9 cellular contexts compared by ENCODE assay signal in the genomic region with DNA sequence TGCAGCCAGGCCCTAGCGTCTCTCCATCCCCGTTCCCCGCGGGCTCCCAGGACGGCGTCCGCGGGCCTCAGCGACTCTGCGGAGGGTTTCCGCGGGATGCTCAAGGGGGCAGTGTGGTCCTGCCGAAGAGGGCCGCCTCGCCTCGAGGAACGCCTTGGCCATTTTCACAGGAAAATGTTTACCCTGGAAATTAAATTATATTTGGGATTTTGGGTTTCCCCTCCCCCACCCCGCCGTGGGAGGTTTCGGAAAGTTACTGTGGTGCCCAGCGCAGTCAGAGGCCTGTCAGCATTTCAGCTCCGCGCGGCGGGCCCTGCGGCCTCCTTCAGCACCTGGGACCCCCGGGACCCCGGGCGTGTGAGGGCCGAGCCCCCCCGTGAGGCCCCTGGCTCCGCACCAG.
DNase-seq lines count a peak whose midpoint lies in the region; ATAC-seq, FAIRE-seq and TF ChIP-seq lines count a peak whose summit lies in the region.
"Had no signal": no experiment of that assay in that cellular context is flagged by ENCODE, and none has a peak within 500 bp of the region (broad histone marks: within the 10 kb centered on the region; RNA-seq: fewer than 3 reads in every experiment).

No MANE protein-coding gene starts in this region.

- H3K36me3 Mint-ChIP-seq in mesothelial cell of epicardium = no peaks in the 10 kb centered on the region

- H3K4me1 Mint-ChIP-seq in mesothelial cell of epicardium = peaks cover 2% of the 10 kb centered on the region

- H3K9me1 ChIP-seq in endothelial cell of umbilical vein (replicated peaks; ENCODE audit: control insufficient read depth, extremely low read depth, insufficient read depth, low read length) = no peaks in the 10 kb centered on the region

- no peak overlapping the region for H3K27ac Mint-ChIP-seq in mesothelial cell of epicardium

- dilution Hi-C loops in endothelial cell of umbilical vein (cut with MboI; ENCODE audit: extremely low pct_ligation_motif_present, low sequenced_read_pairs) = no loop called here

- CTCF ChIA-PET in endothelial cell of umbilical vein (lab: Charles Lee) = interaction anchor here (1.0 to 1.4 kb wide), 5 partner anchors 27 to 870 kb away, joined by 3 to 7 read pairs (median 3); no protein-coding TSS in a partner anchor

- peak; percentile 66 for FAIRE-seq in endothelial cell of umbilical vein (lab: Jason Lieb, UNC)

- TF ChIP-seq CTCF in endothelial cell of umbilical vein (IDR thresholded peaks at IDR 0.05; ENCODE audit: extremely low read depth in 1 of 2, insufficient read depth in 1 of 2, low read depth in 1 of 2, low read length in 2 of 2) = peak; percentile 63 to 64
- no peak for TF ChIP-seq CTCF in mesothelial cell of epicardium (IDR thresholded peaks at IDR 0.05; ENCODE audit: unreplicated experiment)

- no peak overlapping the region for H3K4me3 Mint-ChIP-seq in mesothelial cell of epicardium

- BruUV-seq in endothelial cell of umbilical vein (replicated peaks; lab: Mats Ljungman, UMichigan) = no TSS peak

- no peak overlapping the region for H3K9ac ChIP-seq in endothelial cell of umbilical vein (replicated peaks; ENCODE audit: extremely low read depth, insufficient read depth, low read length)

- H3K4me1 ChIP-seq in endothelial cell of umbilical vein (ENCODE audit: control insufficient read depth, extremely low read depth, insufficient read depth, low read length) (peaks cover 3% of the 10 kb centered on the region), aorta (ENCODE audit: control insufficient read depth in 1 of 2, insufficient read depth in 2 of 2, low read length in 2 of 2) (no peaks in the 10 kb centered on the region)

- H3K9me3 Mint-ChIP-seq in mesothelial cell of epicardium = no peaks in the 10 kb centered on the region

- H3K27ac ChIP-seq in endothelial cell of umbilical vein (ENCODE audit: insufficient read depth, low read depth, low read length) (no peak overlapping the region), aorta (ENCODE audit: low read depth in 1 of 2, low read length in 2 of 2) (no peak overlapping the region)
- H3K27ac ChIP-seq: neutrophil had no signal

- H3K27me3 ChIP-seq in endothelial cell of umbilical vein (ENCODE audit: control insufficient read depth in 2 of 2, insufficient read depth in 2 of 2, low read length in 2 of 2) (peaks cover 0 to 4% of the 10 kb centered on the region in 2 experiments), aorta (ENCODE audit: control insufficient read depth in 1 of 2, insufficient read depth in 2 of 2, low read length in 1 of 2) (peaks cover 0 to 1% of the 10 kb centered on the region in 2 donors)
- H3K27me3 ChIP-seq: neutrophil had no signal

- peaks cover 28% of the 10 kb centered on the region for H3K27me3 Mint-ChIP-seq in mesothelial cell of epicardium (ENCODE audit: low read depth)

- H3K4me3 ChIP-seq in endothelial cell of umbilical vein (replicated peaks in 1 of 3; ENCODE audit: insufficient read depth in 1 of 3, low read depth in 1 of 3, low read length in 3 of 3) (no peak overlapping the region), aorta (ENCODE audit: low read length in 2 of 2) (peak overlapping the region in 1 of 2 donors; percentile 21)

- peak; percentile 90 for ATAC-seq in aorta (ENCODE audit: low FRiP score)

- peak overlapping the region; percentile 52 for H3K4me2 ChIP-seq in endothelial cell of umbilical vein (ENCODE audit: insufficient read depth, low read length)

- DNase-seq in ELR (ENCODE audit: low read depth) (peak; percentile 54), NCI-H510A (lab: John Stamatoyannopoulos, UW) (peak; percentile 22), endothelial cell of umbilical vein (ENCODE audit: low read depth, low spot score) (peak; percentile 26), mesothelial cell of epicardium (ENCODE audit: low spot score in 2 of 2, unreplicated experiment in 2 of 2) (peak; percentile 44 to 70), aorta (peak; percentile 67 to 85), activated gamma-delta T cell (lab: John Stamatoyannopoulos, UW) (no peak), inferior parietal cortex (ENCODE audit: extremely low spot score) (no peak), DMS79 treated with DMSO at 0.1 percent for 48 hours (lab: John Stamatoyannopoulos, UW) (no peak)

- TF ChIP-seq POLR2A in endothelial cell of umbilical vein (IDR thresholded peaks at IDR 0.05; ENCODE audit: low read depth, low read length) = no peak

- H3K36me3 ChIP-seq in endothelial cell of umbilical vein (ENCODE audit: control insufficient read depth in 2 of 2, extremely low read depth in 1 of 2, insufficient read depth in 2 of 2, low read length in 2 of 2) (no peaks in the 10 kb centered on the region), aorta (ENCODE audit: control insufficient read depth in 1 of 2, insufficient read depth in 2 of 2, low read length in 1 of 2) (no peaks in the 10 kb centered on the region)
- H3K36me3 ChIP-seq: neutrophil had no signal

- H3K79me2 ChIP-seq in endothelial cell of umbilical vein (ENCODE audit: control insufficient read depth, insufficient read depth, low read length) = no peaks in the 10 kb centered on the region

- H4K20me1 ChIP-seq in endothelial cell of umbilical vein (replicated peaks; ENCODE audit: control insufficient read depth, extremely low read depth, insufficient read depth, low read length) = no peaks in the 10 kb centered on the region

- H2AFZ ChIP-seq in endothelial cell of umbilical vein (ENCODE audit: low read depth, low read length) = peak overlapping the region; percentile 57

- intact Hi-C loops in endothelial cell of umbilical vein (cut with micrococcal nuclease) = loop anchor here (1.0 to 2.0 kb wide), 4 partner anchors 281 to 871 kb away; no protein-coding TSS in a partner anchor
- intact Hi-C loops in aorta (cut with DNase I) = no loop called here

- H3K9me3 ChIP-seq in endothelial cell of umbilical vein (replicated peaks; ENCODE audit: control insufficient read depth, insufficient read depth, low read length) = no peaks in the 10 kb centered on the region
- no peaks in the 10 kb centered on the region for H3K9me3 ChIP-seq in aorta (ENCODE audit: control insufficient read depth, low read length)
- H3K9me3 ChIP-seq: neutrophil had no signal

- POLR2A ChIA-PET in endothelial cell of umbilical vein (lab: Charles Lee) = no interaction called here

- 1 to 2% methylated on average over 32 of the region's 32 CpGs for WGBS in aorta, 2 donors

TF ChIP-seq in endothelial cell of umbilical vein, 7 proteins besides CTCF, POLR2A, EP300 and RAD21:
- TF ChIP-seq FOS (IDR thresholded peaks at IDR 0.05; ENCODE audit: borderline replicate concordance, insufficient read depth, low read length) = no peak
- TF ChIP-seq JUN (IDR thresholded peaks at IDR 0.05; ENCODE audit: borderline replicate concordance, insufficient read depth, insufficient read length, low read depth) = no peak
- TF ChIP-seq, protein P1, sequence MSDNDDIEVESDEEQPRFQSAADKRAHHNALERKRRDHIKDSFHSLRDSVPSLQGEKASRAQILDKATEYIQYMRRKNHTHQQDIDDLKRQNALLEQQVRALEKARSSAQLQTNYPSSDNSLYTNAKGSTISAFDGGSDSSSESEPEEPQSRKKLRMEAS (IDR thresholded peaks at IDR 0.05; ENCODE audit: insufficient read depth, insufficient read length) = no peak
- TF ChIP-seq EZH2 (IDR thresholded peaks at IDR 0.05; ENCODE audit: borderline replicate concordance, low read depth, low read length, severe bottlenecking) = no peak
- TF ChIP-seq GATA2 (IDR thresholded peaks at IDR 0.05; ENCODE audit: insufficient read depth, insufficient read length, low read depth, low read length) = no peak
- TF ChIP-seq MYC (IDR thresholded peaks at IDR 0.05; ENCODE audit: low read depth, low read length) = no peak
- no peak for TF ChIP-seq POLR2AphosphoS5 (IDR thresholded peaks at IDR 0.05; ENCODE audit: insufficient read depth, low read depth, low read length)

Comparison
In these comparisons a context has a peak if more than half of its experiments do, and no peak if none do; other contexts are left out.
1. DNase-seq: peak in ELR (single experiment), NCI-H510A (single experiment), endothelial cell of umbilical vein (single experiment), mesothelial cell of epicardium (2 of 2) and aorta (2 of 2); none in activated gamma-delta T cell (single experiment), inferior parietal cortex (single experiment) and DMS79 treated with DMSO at 0.1 percent for 48 hours (single experiment).